14 cellular contexts compared by ENCODE assay signal in the genomic region with DNA sequence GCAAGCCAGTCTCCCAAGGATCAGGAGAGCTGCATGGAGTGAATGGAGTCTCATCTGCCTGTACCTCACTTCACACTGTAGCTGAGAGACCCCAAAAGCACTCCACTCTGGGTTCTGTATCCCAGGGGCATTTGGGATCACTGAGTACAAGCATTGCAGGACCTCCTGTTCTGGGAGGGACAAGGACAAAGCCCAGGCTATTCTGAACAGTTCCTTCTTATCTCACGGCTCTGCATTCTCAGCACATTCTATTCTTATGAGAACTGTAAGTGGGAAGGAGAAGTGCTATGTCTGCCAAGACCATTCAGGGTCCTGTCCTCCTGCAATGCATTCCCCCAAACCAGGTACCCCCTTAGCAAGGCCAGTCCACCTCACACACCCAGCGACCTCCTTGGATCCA. TPM values are rescaled to one million over a fixed set of nuclear protein-coding genes. Genes with fewer than 3 reads are reported as not detected.
DNase-seq lines count a peak whose midpoint lies in the region; ATAC-seq and TF ChIP-seq lines count a peak whose summit lies in the region.
"Had no signal": no experiment of that assay in that cellular context is flagged by ENCODE, and none has a peak within 500 bp of the region (broad histone marks: within the 10 kb centered on the region; RNA-seq: fewer than 3 reads in every experiment).

No MANE protein-coding gene starts in this region.

- H3K9me3 ChIP-seq in heart right ventricle (no peaks in the 10 kb centered on the region), upper lobe of right lung (no peaks in the 10 kb centered on the region)
- H3K9me3 ChIP-seq: BE2C had no signal

- no peak for TF ChIP-seq CTCF in heart right ventricle (IDR thresholded peaks at IDR 0.05)
- TF ChIP-seq CTCF in upper lobe of right lung (IDR thresholded peaks at IDR 0.05): no peak

- intact Hi-C loops in heart right ventricle (cut with DNase I) (no loop called here), upper lobe of right lung (cut with DNase I) (no loop called here)

- H3K36me3 ChIP-seq in heart right ventricle (no peaks in the 10 kb centered on the region), upper lobe of right lung (no peaks in the 10 kb centered on the region)
- H3K36me3 ChIP-seq: BE2C had no signal

- H3K27ac ChIP-seq in heart right ventricle (no peak overlapping the region), upper lobe of right lung (no peak overlapping the region)

- peak; percentile 33 for DNase-seq in amniotic epithelial cell (ENCODE audit: low read depth)
- no peak for DNase-seq in heart right ventricle
- peak; percentile 24 for DNase-seq in medulla oblongata (ENCODE audit: extremely low spot score)
- DNase-seq in upper lobe of right lung: no peak
- DNase-seq in activated T-cell treated with anti-CD3 and anti-CD28 coated beads for 4 hours: no peak
- DNase-seq in NCI-H128 (lab: John Stamatoyannopoulos, UW; ENCODE audit: unreplicated experiment): no peak
- no peak for DNase-seq in T-helper 1 cell
- DNase-seq: BE2C; CD8-positive, alpha-beta T cell; COR-L47; DMS153; DMS79 treated with DMSO at 0.1 percent for 48 hours; EL had no signal

- H3K4me3 ChIP-seq in heart right ventricle: no peak overlapping the region
- no peak overlapping the region for H3K4me3 ChIP-seq in upper lobe of right lung

- 34 to 47% methylated on average over 2 of the region's 2 CpGs for WGBS in heart right ventricle, 2 donors

- H3K27me3 ChIP-seq in heart right ventricle: no peaks in the 10 kb centered on the region
- H3K27me3 ChIP-seq in upper lobe of right lung: no peaks in the 10 kb centered on the region
- H3K27me3 ChIP-seq: BE2C had no signal

- H3K4me1 ChIP-seq in heart right ventricle (peaks cover 0 to 12% (median 3%) of the 10 kb centered on the region in 9 donors), upper lobe of right lung (no peaks in the 10 kb centered on the region)
- H3K4me1 ChIP-seq: BE2C had no signal

- ATAC-seq in heart right ventricle (peak in 6 of 8 donors; percentile 52 to 88 (median 64)), upper lobe of right lung (peak; percentile 17)
- ATAC-seq: CD8-positive, alpha-beta T cell; HCT116 had no signal

RNA-seq across cellular contexts. Expression of a gene that starts 42.8 kb away (rescaled TPM):
- total RNA-seq in heart right ventricle (10 to 100 TPM; 17.2 to 26.6 (median 24.5) TPM), upper lobe of right lung (29.5 TPM)
- polyA plus RNA-seq in heart right ventricle: 10 to 100 TPM in 1 of 2 donors, 1 to 10 TPM in 1; 8.8 to 15.7 TPM

Comparison
In these comparisons a context has a peak if more than half of its experiments do, and no peak if none do; other contexts are left out.
1. DNase-seq: peak in amniotic epithelial cell (single experiment) and medulla oblongata (single experiment); none in heart right ventricle (0 of 2), upper lobe of right lung (single experiment), activated T-cell treated with anti-CD3 and anti-CD28 coated beads for 4 hours (single experiment), NCI-H128 (single experiment) and T-helper 1 cell (0 of 5).